Comparison of ENCODE assay signal across 11 cellular contexts in the genomic region with DNA sequence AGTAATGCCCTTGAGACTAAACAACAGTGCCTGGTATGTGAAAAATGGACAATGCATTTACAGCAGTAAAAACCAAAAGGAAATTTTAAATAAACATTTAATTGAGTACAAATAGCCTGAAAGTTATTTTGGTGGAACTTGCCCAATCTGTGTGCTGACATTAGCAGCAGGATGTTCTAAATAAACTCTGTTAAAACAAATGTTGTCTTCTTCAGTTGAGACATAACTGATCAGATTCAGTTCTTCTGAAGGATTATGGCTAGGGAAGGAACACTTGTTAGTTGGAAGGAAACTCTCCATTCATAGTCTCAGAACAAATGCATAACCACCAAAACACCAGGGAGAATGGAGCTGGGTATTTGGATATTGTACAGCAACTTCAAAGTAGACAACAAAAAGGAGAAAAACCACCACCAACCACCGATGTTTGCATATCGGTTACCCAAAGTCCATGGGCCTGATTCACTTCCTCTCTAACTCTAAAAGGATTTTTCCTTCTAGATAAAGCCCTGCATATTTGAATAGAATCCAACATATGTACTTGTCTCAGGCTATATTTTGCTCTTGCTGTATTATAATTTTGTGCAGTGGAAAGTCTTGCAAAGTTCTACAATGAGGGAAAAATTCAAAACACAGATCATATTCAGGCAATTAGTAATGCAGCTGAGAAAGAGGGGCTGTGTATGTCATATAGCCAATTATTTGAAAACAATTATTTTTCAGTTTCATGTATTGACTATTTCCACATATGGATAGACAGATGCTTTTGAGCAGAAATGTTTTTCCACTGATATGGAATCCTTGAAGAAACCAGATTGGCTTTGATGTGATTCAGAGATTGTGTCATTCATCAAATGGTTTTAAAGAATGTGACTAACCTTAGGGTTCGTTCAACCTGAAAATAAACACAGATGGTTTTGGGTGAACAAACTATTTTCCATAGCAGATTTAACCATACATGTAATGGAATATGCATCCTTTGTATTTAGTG.
DNase-seq lines count a peak whose midpoint lies in the region; ATAC-seq, FAIRE-seq and TF ChIP-seq lines count a peak whose summit lies in the region.
"Had no signal": no experiment of that assay in that cellular context is flagged by ENCODE, and none has a peak within 500 bp of the region (broad histone marks: within the 10 kb centered on the region; RNA-seq: fewer than 3 reads in every experiment).

No MANE protein-coding gene starts in this region.

- FAIRE-seq in H54 (lab: Jason Lieb, UNC) = peak; percentile 95

- DNase-seq in H54 (ENCODE audit: insufficient read length, low spot score) (no peak), RPMI7951 (ENCODE audit: low read depth) (peak; percentile 96), fibroblast of gingiva (ENCODE audit: low read depth) (peak; percentile 73), smooth muscle cell of the brain vasculature (ENCODE audit: low read depth, low spot score) (peak; percentile 17), OCI-M2 (lab: John Stamatoyannopoulos, UW; ENCODE audit: unreplicated experiment) (no peak)
- no peak for DNase-seq in activated CD8-positive, alpha-beta memory T cell treated with anti-CD3 and anti-CD28 coated beads for 24 hours
- DNase-seq: activated CD8-positive, alpha-beta memory T cell treated with anti-CD3 and anti-CD28 coated beads, Interleukin-2, amount 10 ng/mL, durations not matched to agents 7 days and 5 days; GDM1; naive thymus-derived CD4-positive, alpha-beta T cell; stimulated activated CD4-positive, alpha-beta T cell treated with anti-CD3 and anti-CD28 coated beads, Interleukin-1b, Interleukin-23, amount 100 ng/mL, for 48 hours had no signal

- ATAC-seq in HG03442 (IDR thresholded peaks at IDR 0.05; ENCODE audit: unreplicated experiment) = no peak
- ATAC-seq: activated CD8-positive, alpha-beta memory T cell treated with anti-CD3 and anti-CD28 coated beads, Interleukin-2, amount 10 ng/mL, durations not matched to agents 7 days and 5 days; naive thymus-derived CD4-positive, alpha-beta T cell had no signal

- TF ChIP-seq POLR2A in H54 (IDR thresholded peaks at IDR 0.05; ENCODE audit: low read depth, low read length) = no peak

Comparison
In these comparisons a context has a peak if more than half of its experiments do, and no peak if none do; other contexts are left out.
1. DNase-seq: peak in RPMI7951 (single experiment), fibroblast of gingiva (single experiment) and smooth muscle cell of the brain vasculature (single experiment); none in H54 (single experiment), OCI-M2 (single experiment) and activated CD8-positive, alpha-beta memory T cell treated with anti-CD3 and anti-CD28 coated beads for 24 hours (single experiment).